In genomic region chr9:26746357-26747072, GRCh38 we compare ENCODE assay signal across 1 cellular context.
TF ChIP-seq lines count a peak whose summit lies in the region.

No MANE protein-coding gene starts in this region.

TF ChIP-seq in GM23338, 12 proteins besides CTCF, POLR2A, EP300 and RAD21 (continued from another document):
- TF ChIP-seq, protein P1, sequence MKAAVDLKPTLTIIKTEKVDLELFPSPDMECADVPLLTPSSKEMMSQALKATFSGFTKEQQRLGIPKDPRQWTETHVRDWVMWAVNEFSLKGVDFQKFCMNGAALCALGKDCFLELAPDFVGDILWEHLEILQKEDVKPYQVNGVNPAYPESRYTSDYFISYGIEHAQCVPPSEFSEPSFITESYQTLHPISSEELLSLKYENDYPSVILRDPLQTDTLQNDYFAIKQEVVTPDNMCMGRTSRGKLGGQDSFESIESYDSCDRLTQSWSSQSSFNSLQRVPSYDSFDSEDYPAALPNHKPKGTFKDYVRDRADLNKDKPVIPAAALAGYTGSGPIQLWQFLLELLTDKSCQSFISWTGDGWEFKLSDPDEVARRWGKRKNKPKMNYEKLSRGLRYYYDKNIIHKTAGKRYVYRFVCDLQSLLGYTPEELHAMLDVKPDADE (IDR thresholded peaks at IDR 0.05), result peak; percentile 76
